Comparison of ENCODE assay signal across 25 cellular contexts in genomic region chr9:77951369-77951768, GRCh38.
"Had no signal": no experiment of that assay in that cellular context is flagged by ENCODE, and none has a peak within 500 bp of the region (broad histone marks: within the 10 kb centered on the region; RNA-seq: fewer than 3 reads in every experiment).

No MANE protein-coding gene starts in this region.

- H3K4me3 Mint-ChIP-seq: activated naive CD4-positive, alpha-beta T cell treated with anti-CD3 and anti-CD28 coated beads, Interleukin-2, amount 10 ng/mL, durations not matched to agents 7 days and 5 days; activated T-helper 1 cell treated with anti-CD3 and anti-CD28 coated beads, Interleukin-12 subunit alpha, Interleukin-12 subunit beta, Interleukin-2, Interleukin-4 antibody, amounts not matched to agents 30 ng/mL and 10 ng/mL and 1 ng/mL, durations not matched to agents 14 hours and 24 hours and 36 hours; central memory CD8-positive, alpha-beta T cell; naive B cell; nephron progenitor cell; type B pancreatic cell had no signal

- H3K9me3 ChIP-seq: breast epithelium, psoas muscle, thoracic aorta had no signal

- H3K27me3 ChIP-seq: breast epithelium, hepatocyte had no signal

- H3K9ac ChIP-seq: parathyroid adenoma had no signal

- H3K4me1 Mint-ChIP-seq: central memory CD8-positive, alpha-beta T cell had no signal

- H3K27me3 Mint-ChIP-seq: activated naive CD4-positive, alpha-beta T cell treated with anti-CD3 and anti-CD28 coated beads, Interleukin-2, amount 10 ng/mL, durations not matched to agents 7 days and 5 days; type B pancreatic cell had no signal

- H3K27ac ChIP-seq: hepatocyte, parathyroid adenoma, psoas muscle, SK-N-MC had no signal

- H3K4me2 ChIP-seq: hepatocyte had no signal

- H3K36me3 ChIP-seq: breast epithelium, thoracic aorta had no signal

- ATAC-seq: left ventricle myocardium superior, psoas muscle had no signal

- H3K36me3 Mint-ChIP-seq: naive B cell, type B pancreatic cell had no signal

- H3K27ac Mint-ChIP-seq: activated naive CD4-positive, alpha-beta T cell treated with anti-CD3 and anti-CD28 coated beads, Interleukin-2, amount 10 ng/mL, durations not matched to agents 7 days and 5 days; activated T-helper 1 cell treated with anti-CD3 and anti-CD28 coated beads, Interleukin-12 subunit alpha, Interleukin-12 subunit beta, Interleukin-2, Interleukin-4 antibody, amounts not matched to agents 30 ng/mL and 10 ng/mL and 1 ng/mL, durations not matched to agents 14 hours and 24 hours and 36 hours; naive B cell; nephron progenitor cell; type B pancreatic cell had no signal

- DNase-seq: activated CD4-positive, alpha-beta T cell treated with anti-CD3 and anti-CD28 coated beads for 48 hours; activated CD4-positive, alpha-beta T cell treated with anti-CD3 and anti-CD28 coated beads, Interleukin-2, amount 50 U/mL, for 48 hours; activated CD4-positive, CD25-positive, alpha-beta regulatory T cell; activated CD8-positive, alpha-beta memory T cell treated with anti-CD3 and anti-CD28 coated beads for 24 hours; activated effector memory CD4-positive, alpha-beta T cell treated with anti-CD3 and anti-CD28 coated beads, Interleukin-2, amount 50 U/mL, for 16 hours; activated naive CD4-positive, alpha-beta T cell treated with anti-CD3 and anti-CD28 coated beads, Interleukin-2, amount 10 ng/mL, durations not matched to agents 7 days and 5 days; amniotic stem cell; effector CD8-positive, alpha-beta T cell; islet precursor cell; left ventricle myocardium superior; naive B cell; nephron progenitor cell; nucleus accumbens; psoas muscle; stimulated activated CD4-positive, alpha-beta T cell treated with anti-CD3 and anti-CD28 coated beads, Interleukin-15, amount 100 ng/mL, for 24 hours; stimulated activated naive CD4-positive, alpha-beta T cell treated with Interleukin-2 at 50 U/mL for 16 hours; T-helper 2 cell had no signal

- H3K4me3 ChIP-seq: breast epithelium, hepatocyte, psoas muscle, SK-N-MC, thoracic aorta had no signal

- H2AFZ ChIP-seq: hepatocyte, parathyroid adenoma had no signal
